ENCODE assay signal across 24 cellular contexts in the genomic region with DNA sequence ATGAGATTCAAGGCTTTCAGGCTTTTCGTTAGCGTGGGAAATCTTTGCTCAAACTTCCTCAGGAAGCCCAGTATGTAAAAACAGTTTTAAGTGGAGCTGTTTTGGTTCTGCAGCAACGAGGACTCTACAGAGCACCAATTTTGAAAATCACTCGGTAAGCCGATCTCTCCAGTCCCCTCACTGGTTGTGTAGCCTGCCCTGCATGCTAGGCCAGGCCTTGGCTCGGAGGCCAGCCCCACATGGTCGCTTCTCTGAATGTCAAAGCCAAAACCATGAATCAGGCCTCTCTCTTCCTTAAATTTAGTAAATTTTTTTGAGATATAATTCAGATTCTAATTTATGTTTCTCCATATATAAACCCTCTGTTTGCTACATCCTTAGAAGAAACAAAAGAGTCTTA.
DNase-seq lines count a peak whose midpoint lies in the region; ATAC-seq and TF ChIP-seq lines count a peak whose summit lies in the region.
"Had no signal": no experiment of that assay in that cellular context is flagged by ENCODE, and none has a peak within 500 bp of the region (broad histone marks: within the 10 kb centered on the region; RNA-seq: fewer than 3 reads in every experiment).

No MANE protein-coding gene starts in this region.

- H3K36me3 Mint-ChIP-seq in nephron (ENCODE audit: low read depth), result peaks cover 72% of the 10 kb centered on the region
- peaks cover 34 to 42% (median 41%) of the 10 kb centered on the region in 3 donors for H3K36me3 Mint-ChIP-seq in immature natural killer cell

- H3K9me3 ChIP-seq in tibial artery, result no peaks in the 10 kb centered on the region
- H3K9me3 ChIP-seq: HAP-1, right lobe of liver, upper lobe of left lung had no signal

- intact Hi-C loops in Right ventricle myocardium superior (cut with DNase I), result no loop called here
- intact Hi-C loops in tibial artery (cut with DNase I; ENCODE audit: low total_unique reads), result loop anchor here (10.0 kb wide), 1 partner anchor 185 kb away; no protein-coding TSS in a partner anchor

- H3K27ac ChIP-seq in VCaP (peak overlapping the region; percentile 49), tibial artery (peak overlapping the region; percentile 39 to 54)

- H3K27me3 Mint-ChIP-seq in nephron (ENCODE audit: low read depth) (no peaks in the 10 kb centered on the region), immature natural killer cell (ENCODE audit: low read depth in 3 of 3) (peaks cover 0 to 2% (median 0%) of the 10 kb centered on the region in 3 donors)
- no peaks in the 10 kb centered on the region for H3K27me3 Mint-ChIP-seq in stimulated activated naive CD8-positive, alpha-beta T cell treated with anti-CD3 and anti-CD28 coated beads, Interleukin-15, amount 100 ng/mL, for 72 hours
- H3K27me3 Mint-ChIP-seq: stimulated activated naive B cell treated with anti-CD40 and anti-IgM and Interleukin-4, amounts not matched to agents 10 μg/mL and 1 μg/mL and 100 μg/mL, for 72 hours had no signal

- DNase-seq in Right ventricle myocardium superior, result peak; percentile 54
- no peak for DNase-seq in tibial artery
- DNase-seq in ureter (ENCODE audit: low spot score), result no peak
- no peak for DNase-seq in immature natural killer cell
- DNase-seq in stimulated activated naive CD8-positive, alpha-beta T cell treated with anti-CD3 and anti-CD28 coated beads, Interleukin-15, amount 100 ng/mL, for 72 hours, result no peak
- DNase-seq: activated CD8-positive, alpha-beta T cell treated with anti-CD3 and anti-CD28 coated beads, Interleukin-2, amount 10 ng/mL, durations not matched to agents 7 days and 5 days; activated naive CD4-positive, alpha-beta T cell treated with anti-CD3 and anti-CD28 coated beads for 36 hours; activated T-cell treated with anti-CD3 and anti-CD28 coated beads, Interleukin-2, amount 50 U/mL, for 4 hours; cerebellar nuclear complex; DND-41; effector memory CD4-positive, alpha-beta T cell; glutamatergic neuron; NCI-H1105; NCI-H2081; NCI-H524 treated with DMSO at 0.1 percent for 48 hours; occipital lobe; stimulated activated naive B cell treated with anti-CD40 and anti-IgM and Interleukin-4, amounts not matched to agents 10 μg/mL and 1 μg/mL and 100 μg/mL, for 72 hours; T1000 had no signal

- H3K36me3 ChIP-seq in tibial artery, result peaks cover 7 to 28% (median 21%) of the 10 kb centered on the region in 3 donors

- no peak overlapping the region for H3K4me3 Mint-ChIP-seq in nephron
- H3K4me3 Mint-ChIP-seq in immature natural killer cell, result no peak overlapping the region
- no peak overlapping the region for H3K4me3 Mint-ChIP-seq in stimulated activated naive CD8-positive, alpha-beta T cell treated with anti-CD3 and anti-CD28 coated beads, Interleukin-15, amount 100 ng/mL, for 72 hours
- H3K4me3 Mint-ChIP-seq: activated CD8-positive, alpha-beta T cell treated with anti-CD3 and anti-CD28 coated beads, Interleukin-2, amount 10 ng/mL, durations not matched to agents 7 days and 5 days; activated naive CD4-positive, alpha-beta T cell treated with anti-CD3 and anti-CD28 coated beads for 36 hours; activated T-cell treated with anti-CD3 and anti-CD28 coated beads, Interleukin-2, amount 50 U/mL, for 4 hours; stimulated activated naive B cell treated with anti-CD40 and anti-IgM and Interleukin-4, amounts not matched to agents 10 μg/mL and 1 μg/mL and 100 μg/mL, for 72 hours had no signal

- H3K27me3 ChIP-seq in tibial artery, result no peaks in the 10 kb centered on the region
- H3K27me3 ChIP-seq: right lobe of liver, upper lobe of left lung had no signal

- H3K9me3 Mint-ChIP-seq in nephron (peaks cover 9% of the 10 kb centered on the region), immature natural killer cell (peaks cover 0 to 1% (median 0%) of the 10 kb centered on the region in 6 donors)
- H3K9me3 Mint-ChIP-seq in stimulated activated naive CD8-positive, alpha-beta T cell treated with anti-CD3 and anti-CD28 coated beads, Interleukin-15, amount 100 ng/mL, for 72 hours, result peaks cover 0 to 6% of the 10 kb centered on the region in 2 donors

- peaks cover 0 to 36% (median 23%) of the 10 kb centered on the region in 4 donors for H3K4me1 ChIP-seq in tibial artery
- H3K4me1 ChIP-seq: HAP-1 had no signal

- no peak for TF ChIP-seq CTCF in VCaP (conservative IDR thresholded peaks at IDR 0.05)
- TF ChIP-seq CTCF in nephron (IDR thresholded peaks at IDR 0.05; ENCODE audit: unreplicated experiment in 3 of 3), result no peak
- no peak for TF ChIP-seq CTCF in tibial artery (IDR thresholded peaks at IDR 0.05)

- H3K4me1 Mint-ChIP-seq in nephron (peaks cover 27% of the 10 kb centered on the region), immature natural killer cell (peaks cover 11 to 29% of the 10 kb centered on the region in 2 donors)
- peaks cover 14% of the 10 kb centered on the region for H3K4me1 Mint-ChIP-seq in stimulated activated naive CD8-positive, alpha-beta T cell treated with anti-CD3 and anti-CD28 coated beads, Interleukin-15, amount 100 ng/mL, for 72 hours

- H3K27ac Mint-ChIP-seq in nephron, result peak overlapping the region; percentile 26 to 83 (median 62)
- no peak overlapping the region for H3K27ac Mint-ChIP-seq in immature natural killer cell
- peak overlapping the region in 1 of 2 donors; percentile 30 for H3K27ac Mint-ChIP-seq in stimulated activated naive CD8-positive, alpha-beta T cell treated with anti-CD3 and anti-CD28 coated beads, Interleukin-15, amount 100 ng/mL, for 72 hours
- H3K27ac Mint-ChIP-seq: activated CD8-positive, alpha-beta T cell treated with anti-CD3 and anti-CD28 coated beads, Interleukin-2, amount 10 ng/mL, durations not matched to agents 7 days and 5 days; activated naive CD4-positive, alpha-beta T cell treated with anti-CD3 and anti-CD28 coated beads for 36 hours; stimulated activated naive B cell treated with anti-CD40 and anti-IgM and Interleukin-4, amounts not matched to agents 10 μg/mL and 1 μg/mL and 100 μg/mL, for 72 hours had no signal

- ATAC-seq in Right ventricle myocardium superior (ENCODE audit: poor library complexity), result peak; percentile 40
- no peak for ATAC-seq in stimulated activated naive CD8-positive, alpha-beta T cell treated with anti-CD3 and anti-CD28 coated beads, Interleukin-15, amount 100 ng/mL, for 72 hours
- ATAC-seq: activated CD4-positive, CD25-positive, alpha-beta regulatory T cell treated with anti-CD3 and anti-CD28 coated beads, Interleukin-2, amount 50 U/mL, for 24 hours; activated CD8-positive, alpha-beta T cell treated with anti-CD3 and anti-CD28 coated beads, Interleukin-2, amount 10 ng/mL, durations not matched to agents 7 days and 5 days; activated T-cell treated with anti-CD3 and anti-CD28 coated beads, Interleukin-2, amount 50 U/mL, for 4 hours; stimulated activated naive B cell treated with anti-CD40 and anti-IgM and Interleukin-4, amounts not matched to agents 10 μg/mL and 1 μg/mL and 100 μg/mL, for 72 hours had no signal

- H3K4me3 ChIP-seq in tibial artery, result no peak overlapping the region
- H3K4me3 ChIP-seq: HAP-1, right lobe of liver, upper lobe of left lung had no signal

Comparison
In these comparisons a context has a peak if more than half of its experiments do, and no peak if none do; other contexts are left out.
1. H3K27ac Mint-ChIP-seq: peak in nephron (3 of 3); none in immature natural killer cell (0 of 6).